Comparison of ENCODE assay signal across 1 cellular context in genomic region chr6:145012039-145012662, GRCh38.
TF ChIP-seq lines count a peak whose summit lies in the region.

No MANE protein-coding gene starts in this region.

TF ChIP-seq in HCT116, 20 proteins besides CTCF, POLR2A, EP300 and RAD21:
- TF ChIP-seq ZBTB33 (IDR thresholded peaks at IDR 0.05; ENCODE audit: extremely low read depth, insufficient replicate concordance, low read length), result no peak
- TF ChIP-seq CEBPB (IDR thresholded peaks at IDR 0.05; ENCODE audit: low read depth), result no peak
- no peak for TF ChIP-seq YY1 (IDR thresholded peaks at IDR 0.05; ENCODE audit: extremely low read depth, insufficient replicate concordance, low read depth, low read length)
- no peak for TF ChIP-seq CBX3 (IDR thresholded peaks at IDR 0.05; ENCODE audit: low read depth)
- no peak for TF ChIP-seq EZH2phosphoT487 (IDR thresholded peaks at IDR 0.05; ENCODE audit: borderline replicate concordance)
- TF ChIP-seq SRF (IDR thresholded peaks at IDR 0.05; ENCODE audit: low read depth), result no peak
- TF ChIP-seq SP1 (IDR thresholded peaks at IDR 0.05; ENCODE audit: low read depth), result no peak
- no peak for TF ChIP-seq ELF1 (IDR thresholded peaks at IDR 0.05; ENCODE audit: borderline replicate concordance, low read depth)
- TF ChIP-seq FOSL1 (IDR thresholded peaks at IDR 0.05; ENCODE audit: low read depth), result no peak
